9 cellular contexts compared by ENCODE assay signal in the genomic region with DNA sequence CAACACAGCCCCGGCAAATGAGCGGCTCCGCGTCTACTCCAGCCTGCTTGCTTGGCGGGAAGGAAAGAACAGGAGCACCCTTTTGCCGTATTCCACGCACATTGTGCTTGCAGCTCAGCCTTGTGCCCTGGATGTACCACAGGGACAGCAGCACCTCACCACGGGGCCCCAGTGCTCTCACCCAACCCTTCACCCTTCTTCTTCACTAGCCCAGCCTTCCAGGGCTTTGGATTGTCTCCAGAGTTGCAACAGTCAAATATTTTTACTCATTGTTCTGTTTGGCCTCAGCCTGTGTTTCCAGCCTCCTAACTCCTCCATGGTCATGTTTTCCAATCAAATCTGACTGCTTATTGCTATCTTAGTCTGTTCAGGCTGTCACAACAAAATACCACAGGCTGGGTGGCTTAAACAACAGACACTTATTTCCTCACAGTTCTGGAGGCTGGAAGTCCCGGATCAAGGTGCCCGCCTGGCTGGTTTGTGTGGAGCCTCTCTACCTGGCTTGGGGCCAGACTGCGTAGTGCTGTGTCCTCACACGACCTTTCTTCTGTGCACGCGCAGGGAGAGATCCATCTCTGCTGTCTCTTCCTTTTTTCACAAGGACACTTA.
A peak's percentile ranks its signal among the peaks of the same experiment; 100 is the strongest.
DNase-seq lines count a peak whose midpoint lies in the region; ATAC-seq lines count a peak whose summit lies in the region.
"Had no signal": no experiment of that assay in that cellular context is flagged by ENCODE, and none has a peak within 500 bp of the region (broad histone marks: within the 10 kb centered on the region; RNA-seq: fewer than 3 reads in every experiment).

No MANE protein-coding gene starts in this region.

- H3K79me1 ChIP-seq in neuronal stem cell (ENCODE audit: low read depth, low read length) = no peaks in the 10 kb centered on the region

- H3K14ac ChIP-seq in neuronal stem cell (ENCODE audit: low read length) = no peak overlapping the region

- H2BK5ac ChIP-seq in neuronal stem cell (ENCODE audit: low read length) = no peak overlapping the region

- H3K9ac ChIP-seq in neuronal stem cell (ENCODE audit: low read depth, low read length, poor library complexity) = no peak overlapping the region

- ATAC-seq in GM18867 (IDR thresholded peaks at IDR 0.05; ENCODE audit: unreplicated experiment) (no peak), HG03159 (IDR thresholded peaks at IDR 0.05; ENCODE audit: unreplicated experiment) (no peak)
- ATAC-seq: activated naive CD8-positive, alpha-beta T cell treated with anti-CD3 and anti-CD28 coated beads, Interleukin-2, amount 50 U/mL, for 24 hours had no signal

- H2AK5ac ChIP-seq in neuronal stem cell (ENCODE audit: low read depth, low read length) = no peak overlapping the region

- no peak overlapping the region for H2BK15ac ChIP-seq in neuronal stem cell (ENCODE audit: low read length)

- H3K9me3 ChIP-seq in neuronal stem cell (replicated peaks in 1 of 2; ENCODE audit: control insufficient read depth in 2 of 2, insufficient read depth in 1 of 2, low read depth in 1 of 2, low read length in 2 of 2) = no peaks in the 10 kb centered on the region

- no peak overlapping the region for H2BK12ac ChIP-seq in neuronal stem cell (ENCODE audit: low read length)

- DNase-seq in DMS53 treated with DMSO at 0.1 percent for 48 hours (lab: John Stamatoyannopoulos, UW; ENCODE audit: unreplicated experiment) = peak; percentile 62
- peak; percentile 80 to 92 for DNase-seq in NCI-H446 (lab: John Stamatoyannopoulos, UW)
- peak; percentile 61 to 72 for DNase-seq in dermis microvascular lymphatic vessel endothelial cell (ENCODE audit: low read depth in 2 of 2)
- no peak for DNase-seq in neuronal stem cell (ENCODE audit: low spot score)
- DNase-seq in HUDEP-2 (lab: John Stamatoyannopoulos, UW; ENCODE audit: unreplicated experiment in 76 of 76) = no peak
- DNase-seq in SIG-M5 treated with dmso at 0.1 percent for 504 hours (lab: John Stamatoyannopoulos, UW; ENCODE audit: unreplicated experiment) = no peak
- DNase-seq: activated naive CD8-positive, alpha-beta T cell treated with anti-CD3 and anti-CD28 coated beads, Interleukin-2, amount 50 U/mL, for 24 hours had no signal

- H3K4me3 ChIP-seq in neuronal stem cell (ENCODE audit: low read length in 2 of 2) = no peak overlapping the region

- H3K4me2 ChIP-seq in neuronal stem cell (ENCODE audit: insufficient read depth, low read length, poor library complexity, severe bottlenecking) = no peak overlapping the region

- H3K18ac ChIP-seq in neuronal stem cell (ENCODE audit: low read length) = peak overlapping the region; percentile 61

- no CpG with 5 or more reads among the region's 14 CpGs for WGBS in neuronal stem cell (ENCODE audit: extremely low coverage in 2 of 2, insufficient read length in 2 of 2, insufficient replicate concordance in 1 of 2), 2 donors

- H3K27me3 ChIP-seq in neuronal stem cell (ENCODE audit: control insufficient read depth in 3 of 3, insufficient read depth in 3 of 3, low read depth in 1 of 3, low read length in 3 of 3) = peaks cover 0 to 3% (median 0%) of the 10 kb centered on the region in 3 experiments

- no peak overlapping the region for H3K4ac ChIP-seq in neuronal stem cell (ENCODE audit: low read length)

- H3K23ac ChIP-seq in neuronal stem cell (ENCODE audit: low read depth, low read length, poor library complexity) = no peak overlapping the region

- H3K36me3 ChIP-seq in neuronal stem cell (replicated peaks in 1 of 2; ENCODE audit: control insufficient read depth in 2 of 2, insufficient read depth in 2 of 2, low read length in 2 of 2) = no peaks in the 10 kb centered on the region

- no peak overlapping the region for H2AFZ ChIP-seq in neuronal stem cell (ENCODE audit: low read length)

- no peak overlapping the region for H2BK120ac ChIP-seq in neuronal stem cell (ENCODE audit: low read depth, low read length)

- no peak overlapping the region for H4K8ac ChIP-seq in neuronal stem cell (ENCODE audit: low read depth, low read length)

- H3K27ac ChIP-seq in neuronal stem cell (replicated peaks; ENCODE audit: low read length) = no peak overlapping the region

- peaks cover 0 to 1% of the 10 kb centered on the region in 2 donors for H3K4me1 ChIP-seq in neuronal stem cell (ENCODE audit: control insufficient read depth in 2 of 2, insufficient read depth in 1 of 2, low read depth in 1 of 2, low read length in 2 of 2)

- no peak overlapping the region for H4K91ac ChIP-seq in neuronal stem cell (ENCODE audit: low read depth, low read length, poor library complexity)

Comparison
In these comparisons a context has a peak if more than half of its experiments do, and no peak if none do; other contexts are left out.
1. DNase-seq: peak in DMS53 treated with DMSO at 0.1 percent for 48 hours (single experiment), NCI-H446 (2 of 2) and dermis microvascular lymphatic vessel endothelial cell (2 of 2); none in neuronal stem cell (single experiment), HUDEP-2 (0 of 76) and SIG-M5 treated with dmso at 0.1 percent for 504 hours (single experiment).